Comparison of ENCODE assay signal across 11 cellular contexts in genomic region chr2:152466041-152466440, GRCh38.
DNase-seq lines count a peak whose midpoint lies in the region.
"Had no signal": no experiment of that assay in that cellular context is flagged by ENCODE, and none has a peak within 500 bp of the region (broad histone marks: within the 10 kb centered on the region; RNA-seq: fewer than 3 reads in every experiment).

No MANE protein-coding gene starts in this region.

- no peaks in the 10 kb centered on the region for H3K36me3 Mint-ChIP-seq in IgD-negative memory B cell

- H3K4me3 Mint-ChIP-seq in IgD-negative memory B cell = no peak overlapping the region
- H3K4me3 Mint-ChIP-seq: activated naive CD8-positive, alpha-beta T cell treated with anti-CD3 and anti-CD28 coated beads, Interleukin-2, amount 50 U/mL, for 24 hours had no signal

- no peaks in the 10 kb centered on the region for H3K9me3 Mint-ChIP-seq in IgD-negative memory B cell
- H3K9me3 Mint-ChIP-seq: activated naive CD8-positive, alpha-beta T cell treated with anti-CD3 and anti-CD28 coated beads, Interleukin-2, amount 50 U/mL, for 24 hours had no signal

- peaks cover 21 to 43% (median 42%) of the 10 kb centered on the region in 3 donors for H3K4me1 Mint-ChIP-seq in IgD-negative memory B cell

- peak overlapping the region; percentile 96 for H3K27ac ChIP-seq in cingulate gyrus (ENCODE audit: low read depth, low read length)
- H3K27ac ChIP-seq in temporal lobe (ENCODE audit: low read depth, low read length) = peak overlapping the region; percentile 99
- H3K27ac ChIP-seq: 22Rv1 had no signal

- H3K27ac Mint-ChIP-seq in IgD-negative memory B cell = peak overlapping the region in 2 of 3 donors; percentile 1 to 6
- H3K27ac Mint-ChIP-seq: activated naive CD8-positive, alpha-beta T cell treated with anti-CD3 and anti-CD28 coated beads, Interleukin-2, amount 50 U/mL, for 24 hours had no signal

- H3K27me3 Mint-ChIP-seq in IgD-negative memory B cell = no peaks in the 10 kb centered on the region

- peak; percentile 37 for DNase-seq in DMS 273 (lab: John Stamatoyannopoulos, UW; ENCODE audit: unreplicated experiment)
- no peak for DNase-seq in DMS 273 treated with DMSO at 0.1 percent for 48 hours (lab: John Stamatoyannopoulos, UW)
- no peak for DNase-seq in activated CD8-positive, alpha-beta memory T cell treated with anti-CD3 and anti-CD28 coated beads, Interleukin-2, amount 50 U/mL, for 4 hours
- DNase-seq in stimulated activated CD4-positive, alpha-beta T cell treated with anti-CD3 and anti-CD28 coated beads, Interleukin-2, amount 100 ng/mL, for 48 hours = no peak
- no peak for DNase-seq in retina
- DNase-seq: activated naive CD8-positive, alpha-beta T cell treated with anti-CD3 and anti-CD28 coated beads, Interleukin-2, amount 50 U/mL, for 24 hours; NCI-H1930 had no signal
